9 cellular contexts compared by ENCODE assay signal in genomic region chr9:127004946-127005769, GRCh38.
DNase-seq lines count a peak whose midpoint lies in the region; ATAC-seq, FAIRE-seq and TF ChIP-seq lines count a peak whose summit lies in the region.
"Had no signal": no experiment of that assay in that cellular context is flagged by ENCODE, and none has a peak within 500 bp of the region (broad histone marks: within the 10 kb centered on the region; RNA-seq: fewer than 3 reads in every experiment).

No MANE protein-coding gene starts in this region.

- TF ChIP-seq POLR2A in right lobe of liver (IDR thresholded peaks at IDR 0.05), result no peak

- no peaks in the 10 kb centered on the region for H3K9me3 ChIP-seq in right lobe of liver

- no peak overlapping the region for H3K27ac ChIP-seq in right lobe of liver

- peak; percentile 90 for ATAC-seq in HG03095 (IDR thresholded peaks at IDR 0.05; ENCODE audit: unreplicated experiment)
- ATAC-seq in activated CD4-positive, CD25-positive, alpha-beta regulatory T cell treated with anti-CD3 and anti-CD28 coated beads, Interleukin-2, amount 50 U/mL, for 24 hours, result peak; percentile 99 to 100
- no peak for ATAC-seq in right lobe of liver
- ATAC-seq: Panc1 had no signal

- H3K4me1 ChIP-seq in right lobe of liver, result no peaks in the 10 kb centered on the region

- no peaks in the 10 kb centered on the region for H3K27me3 ChIP-seq in right lobe of liver

- WGBS in right lobe of liver (ENCODE audit: insufficient coverage, low coverage, low lambda C conversion rate, missing lambda C conversion rate), result 75% methylated on average over 3 of the region's 3 CpGs

- intact Hi-C loops in right lobe of liver (cut with DNase I), result no loop called here

- FAIRE-seq in GM19239 (lab: Jason Lieb, UNC) (peak; percentile 97), HTR-8/SVneo (lab: Jason Lieb, UNC) (no peak)

- peak; percentile 74 for DNase-seq in GM19239 (ENCODE audit: insufficient read length, low spot score)
- peak; percentile 84 for DNase-seq in central memory CD4-positive, alpha-beta T cell
- peak; percentile 65 to 69 for DNase-seq in stimulated activated CD4-positive, alpha-beta T cell treated with anti-CD3 and anti-CD28 coated beads, Interleukin-2, amount 100 ng/mL, for 24 hours
- DNase-seq in HTR-8/SVneo (ENCODE audit: insufficient read length, low spot score), result no peak
- no peak for DNase-seq in right lobe of liver
- no peak for DNase-seq in EL

- H3K36me3 ChIP-seq in right lobe of liver, result no peaks in the 10 kb centered on the region

- H3K4me3 ChIP-seq in right lobe of liver, result no peak overlapping the region

- TF ChIP-seq CTCF in right lobe of liver (IDR thresholded peaks at IDR 0.05), result no peak

Comparison
In these comparisons a context has a peak if more than half of its experiments do, and no peak if none do; other contexts are left out.
1. DNase-seq: peak in GM19239 (single experiment), central memory CD4-positive, alpha-beta T cell (single experiment) and stimulated activated CD4-positive, alpha-beta T cell treated with anti-CD3 and anti-CD28 coated beads, Interleukin-2, amount 100 ng/mL, for 24 hours (2 of 2); none in HTR-8/SVneo (single experiment), right lobe of liver (0 of 3) and EL (single experiment).
2. ATAC-seq: peak in HG03095 (single experiment) and activated CD4-positive, CD25-positive, alpha-beta regulatory T cell treated with anti-CD3 and anti-CD28 coated beads, Interleukin-2, amount 50 U/mL, for 24 hours (2 of 2); none in right lobe of liver (0 of 4).